In the genomic region with DNA sequence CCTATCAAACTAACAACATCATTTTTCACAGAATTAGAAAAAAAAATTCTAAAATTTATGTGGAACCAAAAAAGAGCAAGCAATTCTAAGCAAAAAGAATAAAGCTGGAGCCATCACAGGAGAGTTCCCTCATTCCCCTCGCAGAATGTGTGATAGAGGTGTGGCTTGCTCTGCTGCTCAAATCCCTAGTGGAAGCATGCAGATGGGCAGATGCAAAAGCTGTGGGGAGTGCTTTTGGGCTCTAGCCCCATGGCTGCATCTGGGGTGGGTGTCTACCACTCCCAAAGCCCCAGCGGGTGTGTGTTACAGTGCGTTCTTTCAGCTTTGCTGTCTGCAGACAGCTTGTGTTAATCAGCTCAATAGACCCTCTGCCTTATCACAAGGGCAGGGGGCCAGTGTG, we compare ENCODE assay signal across 17 cellular contexts.
A peak's percentile ranks its signal among the peaks of the same experiment; 100 is the strongest.
DNase-seq lines count a peak whose midpoint lies in the region; ATAC-seq and TF ChIP-seq lines count a peak whose summit lies in the region.
"Had no signal": no experiment of that assay in that cellular context is flagged by ENCODE, and none has a peak within 500 bp of the region (broad histone marks: within the 10 kb centered on the region; RNA-seq: fewer than 3 reads in every experiment).

No MANE protein-coding gene starts in this region.

- no peak overlapping the region for H3K4me3 Mint-ChIP-seq in neural progenitor cell
- H3K4me3 Mint-ChIP-seq: B cell; CD8-positive, alpha-beta T cell had no signal

- H3K36me3 ChIP-seq in WERI-Rb-1 (no peaks in the 10 kb centered on the region), neural progenitor cell (no peaks in the 10 kb centered on the region)
- H3K36me3 ChIP-seq: BLaER1 treated with 17β-estradiol and CSF1 and Interleukin-3, amounts not matched to agents 10 nM and 100 nM; HAP-1 had no signal

- peaks cover 5% of the 10 kb centered on the region for H3K9me3 ChIP-seq in WERI-Rb-1 (ENCODE audit: severe bottlenecking)
- no peaks in the 10 kb centered on the region for H3K9me3 ChIP-seq in neural progenitor cell (ENCODE audit: low read depth)
- H3K9me3 ChIP-seq: HAP-1 had no signal

- peaks cover 3% of the 10 kb centered on the region for H3K36me3 Mint-ChIP-seq in neural progenitor cell
- H3K36me3 Mint-ChIP-seq: CD8-positive, alpha-beta T cell had no signal

- H3K9me3 Mint-ChIP-seq in neural progenitor cell, result peaks cover 9% of the 10 kb centered on the region
- H3K9me3 Mint-ChIP-seq: CD8-positive, alpha-beta T cell had no signal

- no peaks in the 10 kb centered on the region for H4K20me1 ChIP-seq in neural progenitor cell (ENCODE audit: low read depth)
- H4K20me1 ChIP-seq: BLaER1 treated with 17β-estradiol and CSF1 and Interleukin-3, amounts not matched to agents 10 nM and 100 nM had no signal

- no peaks in the 10 kb centered on the region for H3K79me2 ChIP-seq in neural progenitor cell (ENCODE audit: low read depth)

- H3K27me3 Mint-ChIP-seq in neural progenitor cell (ENCODE audit: insufficient read depth, low read depth), result no peaks in the 10 kb centered on the region
- H3K27me3 Mint-ChIP-seq: B cell had no signal

- peak; percentile 40 to 59 for ATAC-seq in left cardiac atrium
- ATAC-seq in Right ventricle myocardium superior (ENCODE audit: poor library complexity), result no peak
- no peak for ATAC-seq in HG03354 (IDR thresholded peaks at IDR 0.05; ENCODE audit: poor library complexity, severe bottlenecking, unreplicated experiment)
- ATAC-seq: CD8-positive, alpha-beta T cell; K562 had no signal

- no peak overlapping the region for H3K9ac ChIP-seq in neural progenitor cell
- H3K9ac ChIP-seq: BLaER1 treated with 17β-estradiol and CSF1 and Interleukin-3, amounts not matched to agents 10 nM and 100 nM; GM23248 had no signal

- DNase-seq in left cardiac atrium (no peak), Right ventricle myocardium superior (no peak), NCI-H1694 treated with DMSO at 0.1 percent for 48 hours (lab: John Stamatoyannopoulos, UW) (peak; percentile 56), WERI-Rb-1 (peak; percentile 19), neural progenitor cell (ENCODE audit: low spot score) (peak; percentile 23), SKM-1 treated with dmso at 0.1 percent for 144 hours (lab: John Stamatoyannopoulos, UW; ENCODE audit: unreplicated experiment) (no peak), NCI-H345 (lab: John Stamatoyannopoulos, UW) (no peak)
- DNase-seq: Calu3; CD8-positive, alpha-beta T cell; GF-D8; GM23248; IMR-90 had no signal

- H3K4me1 ChIP-seq in neural progenitor cell, result no peaks in the 10 kb centered on the region
- H3K4me1 ChIP-seq: BLaER1 treated with 17β-estradiol and CSF1 and Interleukin-3, amounts not matched to agents 10 nM and 100 nM; HAP-1 had no signal

- no peak overlapping the region for H2AFZ ChIP-seq in neural progenitor cell (replicated peaks)
- H2AFZ ChIP-seq: GM23248 had no signal

- H3K4me2 ChIP-seq in neural progenitor cell, result no peak overlapping the region
- H3K4me2 ChIP-seq: BLaER1 treated with 17β-estradiol and CSF1 and Interleukin-3, amounts not matched to agents 10 nM and 100 nM had no signal

- intact Hi-C loops in left cardiac atrium (cut with DNase I), result no loop called here
- intact Hi-C loops in Right ventricle myocardium superior (cut with DNase I), result no loop called here

- H3F3A ChIP-seq in neural progenitor cell (ENCODE audit: low read depth), result no peaks in the 10 kb centered on the region

- H3K4me3 ChIP-seq in WERI-Rb-1 (ENCODE audit: low read depth, low read length) (no peak overlapping the region), neural progenitor cell (no peak overlapping the region)
- H3K4me3 ChIP-seq: BLaER1 treated with 17β-estradiol and CSF1 and Interleukin-3, amounts not matched to agents 10 nM and 100 nM; GM23248; HAP-1; K562 had no signal

- peaks cover 11% of the 10 kb centered on the region for H3K4me1 Mint-ChIP-seq in neural progenitor cell
- H3K4me1 Mint-ChIP-seq: B cell had no signal

- peak overlapping the region; percentile 47 for H3K27ac Mint-ChIP-seq in neural progenitor cell
- H3K27ac Mint-ChIP-seq: B cell; CD8-positive, alpha-beta T cell had no signal

- no peak overlapping the region for H3K27ac ChIP-seq in WERI-Rb-1
- no peak overlapping the region for H3K27ac ChIP-seq in neural progenitor cell
- H3K27ac ChIP-seq: BLaER1 treated with 17β-estradiol and CSF1 and Interleukin-3, amounts not matched to agents 10 nM and 100 nM; GM23248 had no signal

- H3K27me3 ChIP-seq in WERI-Rb-1 (ENCODE audit: insufficient read depth, low read depth, severe bottlenecking), result no peaks in the 10 kb centered on the region
- H3K27me3 ChIP-seq in neural progenitor cell, result no peaks in the 10 kb centered on the region
- H3K27me3 ChIP-seq: BLaER1 treated with 17β-estradiol and CSF1 and Interleukin-3, amounts not matched to agents 10 nM and 100 nM had no signal

- no peak for TF ChIP-seq CTCF in WERI-Rb-1 (IDR thresholded peaks at IDR 0.05; ENCODE audit: low read depth, low read length)
- TF ChIP-seq CTCF in neural progenitor cell (IDR thresholded peaks at IDR 0.05), result no peak

Comparison
In these comparisons a context has a peak if more than half of its experiments do, and no peak if none do; other contexts are left out.
1. ATAC-seq: peak in left cardiac atrium (2 of 2); none in Right ventricle myocardium superior (single experiment) and HG03354 (single experiment).
2. DNase-seq: peak in NCI-H1694 treated with DMSO at 0.1 percent for 48 hours (single experiment), WERI-Rb-1 (single experiment) and neural progenitor cell (single experiment); none in left cardiac atrium (single experiment), Right ventricle myocardium superior (single experiment), SKM-1 treated with dmso at 0.1 percent for 144 hours (single experiment) and NCI-H345 (single experiment).